In the genomic region with DNA sequence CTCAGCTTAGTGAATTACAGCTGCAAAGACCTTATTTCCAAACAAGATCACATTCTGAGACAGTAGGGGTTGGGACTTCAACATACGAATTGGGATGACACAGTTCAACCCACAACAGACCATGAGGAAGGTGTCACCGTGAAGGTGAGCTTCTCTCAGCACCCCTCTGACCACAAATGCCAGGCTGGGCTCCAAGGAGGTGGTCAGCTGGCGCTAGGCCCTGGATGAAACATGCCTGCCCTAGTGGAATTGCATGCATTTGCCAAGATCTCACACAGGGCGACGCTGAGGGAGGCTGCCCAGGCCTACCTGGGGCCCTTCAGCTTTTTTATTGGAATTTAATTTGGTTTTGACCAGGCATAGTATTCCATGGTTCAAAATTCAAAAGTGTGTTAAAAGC, we compare ENCODE assay signal across 21 cellular contexts. TPM values are rescaled to one million over a fixed set of nuclear protein-coding genes. Genes with fewer than 3 reads are reported as not detected.
DNase-seq lines count a peak whose midpoint lies in the region; ATAC-seq, FAIRE-seq and TF ChIP-seq lines count a peak whose summit lies in the region.
"Had no signal": no experiment of that assay in that cellular context is flagged by ENCODE, and none has a peak within 500 bp of the region (broad histone marks: within the 10 kb centered on the region; RNA-seq: fewer than 3 reads in every experiment).

No MANE protein-coding gene starts in this region.

- ATAC-seq in GM19324 (IDR thresholded peaks at IDR 0.05; ENCODE audit: low FRiP score, unreplicated experiment), result no peak
- ATAC-seq: GM12878, GM23338 had no signal

- no peaks in the 10 kb centered on the region for H3K9me3 Mint-ChIP-seq in nephron progenitor cell
- H3K9me3 Mint-ChIP-seq: GM23338 had no signal

- no peak overlapping the region for H3K9ac ChIP-seq in H1 (replicated peaks in 1 of 4; ENCODE audit: extremely low read depth in 1 of 4, low read depth in 3 of 4, low read length in 3 of 4)

- no peak overlapping the region for H4K91ac ChIP-seq in H1 (replicated peaks; ENCODE audit: insufficient read length, low read length)

- CTCF ChIA-PET in H1 (lab: Charles Lee; ENCODE audit: partially characterized antibody), result interaction anchor here (0.8 to 3.1 kb wide), 7 partner anchors 9 to 263 kb away, joined by 3 to 11 read pairs (median 3); no protein-coding TSS in a partner anchor

- no peak for FAIRE-seq in H1 (lab: Jason Lieb, UNC)
- FAIRE-seq: A204.1, GM12878 had no signal

- peaks cover 3% of the 10 kb centered on the region; the same call in 1 of the 2 replicates for H3K23me2 ChIP-seq in H1 (ENCODE audit: low read depth, low read length)

- WGBS in H1 (ENCODE audit: extremely low coverage in 1 of 2, insufficient coverage in 1 of 2, insufficient read length in 1 of 2, insufficient replicate concordance in 2 of 2, low coverage in 1 of 2, low lambda C conversion rate in 2 of 2, missing lambda C conversion rate in 1 of 2), 2 experiments, result 91% methylated on average over 5 of the region's 5 CpGs; no CpG with 5 or more reads in 1 of the 2 experiments

- H3K79me2 ChIP-seq in H1 (ENCODE audit: control insufficient read depth in 1 of 2, insufficient read depth in 2 of 2, low read length in 2 of 2), result no peaks in the 10 kb centered on the region
- no peaks in the 10 kb centered on the region for H3K79me2 ChIP-seq in osteoblast (ENCODE audit: insufficient read depth, low read length)

- no peak overlapping the region for H3K27ac Mint-ChIP-seq in nephron progenitor cell
- H3K27ac Mint-ChIP-seq: CD4-positive, CD25-positive, alpha-beta regulatory T cell; CD8-positive, alpha-beta memory T cell; GM23338 had no signal

- peaks cover 9 to 31% (median 29%) of the 10 kb centered on the region in 4 experiments for H3K27me3 ChIP-seq in H1 (replicated peaks in 1 of 4; ENCODE audit: control insufficient read depth in 3 of 4, extremely low read depth in 1 of 4, insufficient read depth in 3 of 4, low read length in 3 of 4)
- H3K27me3 ChIP-seq in osteoblast (ENCODE audit: insufficient read depth, low read length), result peaks cover 41% of the 10 kb centered on the region
- H3K27me3 ChIP-seq: BE2C had no signal

- H3K4ac ChIP-seq in H1 (replicated peaks; ENCODE audit: insufficient read length, low read depth, low read length), result no peak overlapping the region

- no peak overlapping the region; the same call in 1 of the 2 replicates for H2AK5ac ChIP-seq in H1 (ENCODE audit: low read depth, low read length)

- H4K5ac ChIP-seq in H1 (ENCODE audit: insufficient read length, low read depth, low read length), result no peak overlapping the region

- no peak for TF ChIP-seq RAD21 in H1 (IDR thresholded peaks at IDR 0.05 in 1 of 2, conservative IDR thresholded peaks at IDR 0.05 in 1 of 2; ENCODE audit: low read depth in 2 of 2, low read length in 2 of 2)

- no peak overlapping the region for H3K23ac ChIP-seq in H1 (ENCODE audit: insufficient read length)

- no peak for TF ChIP-seq POLR2A in H1 (IDR thresholded peaks at IDR 0.05; ENCODE audit: control extremely low read depth in 1 of 2, low read depth in 2 of 2, low read length in 2 of 2)

- H2BK15ac ChIP-seq in H1 (ENCODE audit: low read length), result 0 out of 2 replicates have a peak overlapping the region, but pooled peaks have one; percentile 46

- H2BK12ac ChIP-seq in H1 (ENCODE audit: low read depth, low read length), result peak overlapping the region; percentile 27; the same call in 1 of the 2 replicates

- H3K18ac ChIP-seq in H1 (ENCODE audit: extremely low read depth, low read length), result no peak overlapping the region

- H3K4me2 ChIP-seq in H1 (ENCODE audit: insufficient read depth in 1 of 2, low read depth in 2 of 2, low read length in 2 of 2), result no peak overlapping the region
- no peak overlapping the region for H3K4me2 ChIP-seq in osteoblast (ENCODE audit: insufficient read depth, low read length)
- H3K4me2 ChIP-seq: GM23338 had no signal

- POLR2A ChIA-PET in H1 (lab: Charles Lee; ENCODE audit: partially characterized antibody), result interaction anchor here (0.7 kb wide), 1 partner anchor 79 kb away, joined by 3 read pairs; a partner anchor contains a TSS

- TF ChIP-seq EP300 in H1 (IDR thresholded peaks at IDR 0.05; ENCODE audit: borderline replicate concordance in 1 of 2, low read depth in 2 of 2, low read length in 2 of 2), result no peak

- no peak overlapping the region for H2BK120ac ChIP-seq in H1 (replicated peaks; ENCODE audit: low read depth, low read length)

- no peak overlapping the region for H3K14ac ChIP-seq in H1 (ENCODE audit: insufficient read length)

- H4K20me1 ChIP-seq in H1 (replicated peaks in 1 of 2; ENCODE audit: control insufficient read depth in 1 of 2, insufficient read depth in 2 of 2, low read length in 2 of 2) (no peaks in the 10 kb centered on the region), osteoblast (ENCODE audit: insufficient read depth, low read length) (no peaks in the 10 kb centered on the region)

- H3K27me3 Mint-ChIP-seq in nephron progenitor cell (ENCODE audit: low read depth, poor library complexity), result peaks cover 56% of the 10 kb centered on the region

- no peak for DNase-seq in H1 (ENCODE audit: low read depth in 1 of 2, low spot score in 2 of 2)
- no peak for DNase-seq in nephron progenitor cell
- peak; percentile 42 for DNase-seq in osteoblast (ENCODE audit: insufficient read length, low spot score, missing footprints)
- no peak for DNase-seq in NCI-H1417 treated with DMSO at 0.1 percent for 48 hours (lab: John Stamatoyannopoulos, UW)
- no peak for DNase-seq in SIG-M5 (lab: John Stamatoyannopoulos, UW)
- DNase-seq: ACHN; BE2C; C1 segment of cervical spinal cord; CD4-positive, CD25-positive, alpha-beta regulatory T cell; CD8-positive, alpha-beta memory T cell; COR-L47; DMS 273 treated with DMSO at 0.1 percent for 48 hours; DMS53; DND-41; EL; H7 had no signal

- H3K27ac ChIP-seq in H1 (ENCODE audit: low read depth, low read length) (no peak overlapping the region), osteoblast (ENCODE audit: low read depth, low read length) (no peak overlapping the region)

- no peak overlapping the region for H2BK5ac ChIP-seq in H1 (ENCODE audit: low read depth, low read length)

- H3K4me1 ChIP-seq in H1 (replicated peaks in 1 of 4; ENCODE audit: control insufficient read depth in 3 of 4, insufficient read depth in 4 of 4, low read length in 3 of 4) (peaks cover 0 to 7% (median 1%) of the 10 kb centered on the region in 4 experiments; a peak in 3 of 7 replicates), osteoblast (ENCODE audit: insufficient read depth, low read length) (no peaks in the 10 kb centered on the region)
- H3K4me1 ChIP-seq: BE2C had no signal

- H3K56ac ChIP-seq in H1 (replicated peaks; ENCODE audit: insufficient read length, low read depth, low read length), result no peak overlapping the region

- H3K36me3 ChIP-seq in H1 (ENCODE audit: control insufficient read depth in 2 of 4, insufficient read depth in 4 of 4, low read length in 3 of 4) (no peaks in the 10 kb centered on the region), osteoblast (ENCODE audit: insufficient read depth, low read length) (no peaks in the 10 kb centered on the region)
- H3K36me3 ChIP-seq: BE2C had no signal

- H3K4me3 Mint-ChIP-seq in nephron progenitor cell, result peak overlapping the region; percentile 41
- H3K4me3 Mint-ChIP-seq: CD4-positive, CD25-positive, alpha-beta regulatory T cell; CD8-positive, alpha-beta memory T cell; GM23338 had no signal

- no peak overlapping the region for H4K8ac ChIP-seq in H1 (ENCODE audit: extremely low read depth, insufficient read depth, low read length)

- no peaks in the 10 kb centered on the region for H3K36me3 Mint-ChIP-seq in nephron progenitor cell (ENCODE audit: low read depth)
- H3K36me3 Mint-ChIP-seq: CD4-positive, CD25-positive, alpha-beta regulatory T cell; CD8-positive, alpha-beta memory T cell had no signal

- no peak for TF ChIP-seq CTCF in H1 (IDR thresholded peaks at IDR 0.05; ENCODE audit: control extremely low read depth in 1 of 3, insufficient read depth in 1 of 3, low read depth in 1 of 3, low read length in 3 of 3)
- no peak for TF ChIP-seq CTCF in nephron progenitor cell (IDR thresholded peaks at IDR 0.05)
- TF ChIP-seq CTCF in osteoblast (IDR thresholded peaks at IDR 0.05; ENCODE audit: extremely low read depth, low read depth, low read length), result no peak

- H2BK20ac ChIP-seq in H1 (ENCODE audit: low read length), result no peak overlapping the region

- H2AFZ ChIP-seq in H1 (ENCODE audit: low read length), result no peak overlapping the region
- H2AFZ ChIP-seq in osteoblast (ENCODE audit: low read length), result no peak overlapping the region
- H2AFZ ChIP-seq: GM23338 had no signal

- H3K4me1 Mint-ChIP-seq in nephron progenitor cell, result peaks cover 15% of the 10 kb centered on the region
- H3K4me1 Mint-ChIP-seq: CD4-positive, CD25-positive, alpha-beta regulatory T cell; CD8-positive, alpha-beta memory T cell had no signal

- H3K79me1 ChIP-seq in H1 (ENCODE audit: low read depth, low read length), result no peaks in the 10 kb centered on the region

- H3K4me3 ChIP-seq in H1 (ENCODE audit: extremely low read depth in 1 of 4, insufficient read depth in 2 of 4, low read depth in 3 of 4, low read length in 4 of 4), result no peak overlapping the region
- no peak overlapping the region for H3K4me3 ChIP-seq in osteoblast (ENCODE audit: insufficient read depth, low read length)
- H3K4me3 ChIP-seq: GM12878, GM23338 had no signal

- no peaks in the 10 kb centered on the region for H3K9me3 ChIP-seq in H1 (ENCODE audit: insufficient read depth in 2 of 2, low read depth in 1 of 2, low read length in 1 of 2)
- no peaks in the 10 kb centered on the region for H3K9me3 ChIP-seq in osteoblast (ENCODE audit: low read depth, low read length)
- H3K9me3 ChIP-seq: BE2C had no signal

RNA-seq across cellular contexts. Expression of a gene that starts 1.8 kb away (rescaled TPM):
- total RNA-seq in H1 (2021; fragmentation: NEBNext Ultra II Directional; extraction: Animal tissue kit (Norgen Biotek cat#: 25700)), result not detected in 2 replicates
- 0.09 and 0.17 TPM in 2 replicates for polyA plus RNA-seq in H1 (2011; rRNA removed)
- 0.12 TPM for polyA plus RNA-seq in H1 (2011; cell fraction: cytosol; rRNA removed)
- polyA plus RNA-seq in H1 (2011; cell fraction: nucleus; rRNA removed), result 0.68 TPM
- not detected in 4 replicates for polyA plus RNA-seq in H1 (2012, experiment 1 of 2)
- polyA plus RNA-seq in H1 (2012, experiment 2 of 2), result not detected
- polyA plus RNA-seq in H1 (2013, experiment 1 of 2), result 0.22 TPM
- polyA plus RNA-seq in H1 (2013, experiment 2 of 2), result 0.37 TPM
- polyA minus RNA-seq in H1 (2011; rRNA and poly(A)+ RNA removed), result 0.69 TPM in 1 of 2 replicates, not detected in the other
- not detected for polyA minus RNA-seq in H1 (2011; cell fraction: cytosol; rRNA and poly(A)+ RNA removed)
- polyA minus RNA-seq in H1 (2011; cell fraction: nucleus; rRNA and poly(A)+ RNA removed), result not detected
- total RNA-seq in osteoblast, result not detected in 2 replicates
- total RNA-seq: CD4-positive, CD25-positive, alpha-beta regulatory T cell; CD8-positive, alpha-beta memory T cell; G401; GM12878 had no signal
- polyA plus RNA-seq: CD4-positive, CD25-positive, alpha-beta regulatory T cell; CD8-positive, alpha-beta memory T cell; GM23338 had no signal

RNA-seq across cellular contexts. Expression of a gene that starts 39.3 kb away (rescaled TPM):
- total RNA-seq in H1 (2021; fragmentation: NEBNext Ultra II Directional; extraction: Animal tissue kit (Norgen Biotek cat#: 25700)), result 17.4 and 19.5 TPM in 2 replicates
- polyA plus RNA-seq in H1 (2011; rRNA removed), result 15.7 and 27.1 TPM in 2 replicates
- polyA plus RNA-seq in H1 (2011; cell fraction: cytosol; rRNA removed), result 18.4 TPM
- 25.2 TPM for polyA plus RNA-seq in H1 (2011; cell fraction: nucleus; rRNA removed)
- polyA plus RNA-seq in H1 (2012, experiment 1 of 2), result 9.7 to 11.7 TPM (median 11.4 TPM) in 4 replicates
- 12.0 TPM for polyA plus RNA-seq in H1 (2012, experiment 2 of 2)
- 7.1 TPM for polyA plus RNA-seq in H1 (2013, experiment 1 of 2)
- 6.9 TPM for polyA plus RNA-seq in H1 (2013, experiment 2 of 2)
- polyA minus RNA-seq in H1 (2011; rRNA and poly(A)+ RNA removed), result 5.5 and 8.5 TPM in 2 replicates
- 10.0 TPM for polyA minus RNA-seq in H1 (2011; cell fraction: cytosol; rRNA and poly(A)+ RNA removed)
- 19.5 TPM for polyA minus RNA-seq in H1 (2011; cell fraction: nucleus; rRNA and poly(A)+ RNA removed)
- total RNA-seq in osteoblast, result 4.3 and 4.4 TPM in 2 replicates
- total RNA-seq: CD4-positive, CD25-positive, alpha-beta regulatory T cell had no signal
- polyA plus RNA-seq: CD4-positive, CD25-positive, alpha-beta regulatory T cell; CD8-positive, alpha-beta memory T cell; GM12878 had no signal
